21 cellular contexts compared by ENCODE assay signal in the genomic region with DNA sequence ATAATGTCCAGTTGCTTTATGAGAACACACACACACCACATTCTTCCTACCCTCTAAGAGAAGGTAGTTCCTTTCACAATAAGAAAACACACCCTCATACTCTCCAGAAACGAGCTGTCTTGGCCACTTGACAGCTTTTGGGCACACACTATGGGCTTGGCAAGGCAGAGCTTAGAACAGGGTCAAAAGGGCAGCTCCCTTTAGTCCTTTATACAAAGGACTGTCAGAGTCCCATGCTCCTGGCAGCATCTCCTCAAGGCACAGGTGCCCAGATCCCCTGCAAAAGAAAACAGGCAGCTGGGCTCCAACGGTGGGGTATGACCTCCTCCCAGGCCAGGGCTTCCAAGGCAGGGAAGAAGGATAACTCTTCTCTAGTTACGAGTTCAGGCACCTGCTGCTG. TPM values are rescaled to one million over a fixed set of nuclear protein-coding genes. Genes with fewer than 3 reads are reported as not detected.
DNase-seq lines count a peak whose midpoint lies in the region; ATAC-seq, FAIRE-seq and TF ChIP-seq lines count a peak whose summit lies in the region.
"Had no signal": no experiment of that assay in that cellular context is flagged by ENCODE, and none has a peak within 500 bp of the region (broad histone marks: within the 10 kb centered on the region; RNA-seq: fewer than 3 reads in every experiment).

No MANE protein-coding gene starts in this region.

- TF ChIP-seq EP300 in HepG2 (IDR thresholded peaks at IDR 0.05; ENCODE audit: low read depth in 2 of 2, low read length in 2 of 2): no peak
- TF ChIP-seq EP300 in HepG2 (CRISPR knock-in tag; IDR thresholded peaks at IDR 0.05; ENCODE audit: borderline replicate concordance): no peak

- TF ChIP-seq CTCF in liver (IDR thresholded peaks at IDR 0.05; ENCODE audit: low read depth, low read length, missing input control) (no peak), HepG2 (CRISPR knock-in tag; IDR thresholded peaks at IDR 0.05) (no peak)

- peaks cover 5 to 46% (median 37%) of the 10 kb centered on the region in 4 donors for H3K36me3 ChIP-seq in liver (ENCODE audit: control insufficient read depth in 4 of 4, insufficient read depth in 3 of 4, low read depth in 1 of 4, low read length in 3 of 4)
- peaks cover 16 to 59% of the 10 kb centered on the region in 2 experiments for H3K36me3 ChIP-seq in HepG2 (replicated peaks in 1 of 2; ENCODE audit: control insufficient read depth in 1 of 2, insufficient read depth in 2 of 2, low read length in 2 of 2)

- H3K27ac ChIP-seq in liver (ENCODE audit: low read depth in 1 of 2, low read length in 2 of 2) (no peak overlapping the region), HepG2 (ENCODE audit: extremely low read length, insufficient read depth, low read length) (no peak overlapping the region), caudate nucleus (ENCODE audit: low read depth, low read length) (peak overlapping the region; percentile 55)
- H3K27ac ChIP-seq: body of pancreas, uterus had no signal

- DNase-seq in HepG2 (ENCODE audit: low spot score): no peak
- DNase-seq in caudate nucleus (lab: John Stamatoyannopoulos, UW): peak in 8 of 61 donors; percentile 2 to 11 (median 4)
- peak; percentile 26 for DNase-seq in midbrain (lab: John Stamatoyannopoulos, UW)
- DNase-seq in stimulated activated naive CD4-positive, alpha-beta T cell (lab: John Stamatoyannopoulos, UW): no peak
- no peak for DNase-seq in cerebellum (ENCODE audit: low spot score)
- DNase-seq in RKO (ENCODE audit: low spot score): no peak
- DNase-seq: activated CD4-positive, CD25-positive, alpha-beta regulatory T cell treated with anti-CD3 and anti-CD28 coated beads, Interleukin-2, amount 50 U/mL, for 72 hours; CD4-positive, alpha-beta T cell; effector memory CD4-positive, alpha-beta T cell; EL; GOT3; NCI-H1694 treated with DMSO at 0.1 percent for 48 hours; NCI-H226; NCI-H82; T-helper 17 cell; uterus had no signal

- intact Hi-C loops in HepG2 (cut with micrococcal nuclease; ENCODE audit: unreplicated experiment): no loop called here

- TF ChIP-seq POLR2A in HepG2 (IDR thresholded peaks at IDR 0.05; ENCODE audit: insufficient read depth in 1 of 2, low read depth in 2 of 2, low read length in 2 of 2): no peak

- H3K27me3 ChIP-seq in liver (ENCODE audit: control insufficient read depth in 4 of 4, insufficient read depth in 4 of 4, low read length in 3 of 4): no peaks in the 10 kb centered on the region
- H3K27me3 ChIP-seq in HepG2 (ENCODE audit: control insufficient read depth in 1 of 2, insufficient read depth in 2 of 2, low read length in 2 of 2): no peaks in the 10 kb centered on the region; a peak in 1 of 5 replicates
- H3K27me3 ChIP-seq: body of pancreas, uterus had no signal

- POLR2A ChIA-PET in HepG2 (lab: Yijun Ruan, JAX): no interaction called here

- H3K9ac ChIP-seq in liver (ENCODE audit: low read depth in 1 of 2, low read length in 2 of 2) (no peak overlapping the region), HepG2 (ENCODE audit: insufficient read depth, low read depth, low read length) (no peak overlapping the region)

- no peak overlapping the region for H2AFZ ChIP-seq in HepG2 (ENCODE audit: low read length)

- H3K4me2 ChIP-seq in HepG2 (ENCODE audit: low read depth, low read length): no peak overlapping the region

- H3K4me1 ChIP-seq in liver (ENCODE audit: control insufficient read depth in 4 of 4, insufficient read depth in 4 of 4, low read length in 3 of 4): peaks cover 0 to 9% (median 5%) of the 10 kb centered on the region in 4 donors
- peaks cover 8% of the 10 kb centered on the region for H3K4me1 ChIP-seq in HepG2 (ENCODE audit: insufficient read depth, low read length)
- H3K4me1 ChIP-seq: uterus had no signal

- H4K20me1 ChIP-seq in HepG2 (ENCODE audit: insufficient read depth, low read length): no peaks in the 10 kb centered on the region

- TF ChIP-seq RAD21 in liver (IDR thresholded peaks at IDR 0.05) (no peak), HepG2 (CRISPR knock-in tag; IDR thresholded peaks at IDR 0.05) (no peak)

- no TSS peak for BruUV-seq in HepG2 (replicated peaks; lab: Mats Ljungman, UMichigan)

- WGBS in liver: 48% methylated on average over 3 of the region's 3 CpGs
- 81% methylated on average over 3 of the region's 3 CpGs for WGBS in HepG2 (ENCODE audit: low lambda C conversion rate)

- no peak for ATAC-seq in HepG2
- ATAC-seq: body of pancreas, GM12878, SK-N-SH treated with all-trans-retinoic acid at 6 μM for 48 hours, T-helper 17 cell had no signal

- in situ Hi-C loops in HepG2 (cut with HindIII; ENCODE audit: extremely low pct_ligation_motif_present, low pct_unique_long_range_greater_than_20kb): no loop called here

- H3K79me2 ChIP-seq in HepG2 (ENCODE audit: insufficient read depth, low read length): peaks cover 8% of the 10 kb centered on the region

- CTCF ChIA-PET in HepG2 (lab: Yijun Ruan, JAX; ENCODE audit: low intra/inter-chr PET ratio, low total read pairs): no interaction called here

- H3K9me3 ChIP-seq in liver (ENCODE audit: control insufficient read depth in 4 of 4, low read length in 3 of 4): no peaks in the 10 kb centered on the region
- no peaks in the 10 kb centered on the region for H3K9me3 ChIP-seq in HepG2 (ENCODE audit: low read length)
- H3K9me3 ChIP-seq: body of pancreas, uterus had no signal

- no peak overlapping the region for H3K4me3 ChIP-seq in liver (ENCODE audit: low read depth in 1 of 3, low read length in 3 of 3)
- H3K4me3 ChIP-seq in HepG2 (replicated peaks in 1 of 3; ENCODE audit: insufficient read depth in 1 of 3, low read depth in 2 of 3, low read length in 3 of 3): no peak overlapping the region
- H3K4me3 ChIP-seq: body of pancreas, GM12878, uterus had no signal

- no peak for FAIRE-seq in HepG2 (lab: Jason Lieb, UNC)
- FAIRE-seq: GM12878, keratinocyte had no signal

TF ChIP-seq in liver, 16 proteins besides CTCF, POLR2A, EP300 and RAD21:
- no peak for TF ChIP-seq TAF1 (conservative IDR thresholded peaks at IDR 0.05)
- TF ChIP-seq HNF4A (conservative IDR thresholded peaks at IDR 0.05): peak; percentile 48 to 75
- TF ChIP-seq RXRA (IDR thresholded peaks at IDR 0.05): peak in 1 of 2 donors; percentile 27
- peak; percentile 10 for TF ChIP-seq SP1 (IDR thresholded peaks at IDR 0.05)

RNA-seq across cellular contexts. Expression of a gene that starts 4.9 kb away (rescaled TPM):
- total RNA-seq in liver (10 to 100 TPM in 1 of 2 donors, 1 to 10 TPM in 1; 8.9 to 12.7 TPM), HepG2 (2016; rRNA removed; fragmentation: Illumina TruSeq; extraction: Trizol) (32.6 and 49.5 TPM in 2 replicates), cerebellum (22.0 TPM)
- polyA plus RNA-seq in liver (10 to 100 TPM; 12.1 to 34.7 TPM), HepG2 (2011; rRNA removed) (13.8 and 17.8 TPM in 2 replicates)
- total RNA-seq in HepG2 (2016; cell fraction: cytosol; rRNA removed; fragmentation: Illumina TruSeq; extraction: Trizol; ENCODE audit: low read depth): 4.4 and 4.6 TPM in 2 replicates
- total RNA-seq in HepG2 (2016; cell fraction: insoluble cytoplasmic fraction; rRNA removed; fragmentation: Illumina TruSeq; extraction: Trizol): 36.8 and 55.7 TPM in 2 replicates
- 13.9 and 16.0 TPM in 2 replicates for total RNA-seq in HepG2 (2016; cell fraction: membrane; rRNA removed; fragmentation: Illumina TruSeq; extraction: Trizol)
- total RNA-seq in HepG2 (2016; cell fraction: nucleus; rRNA removed; fragmentation: Illumina TruSeq; extraction: Trizol): 12.6 and 14.8 TPM in 2 replicates
- 6.0 and 13.6 TPM in 2 replicates for polyA plus RNA-seq in HepG2 (2011; cell fraction: cytosol; rRNA removed)
- 1.4 and 3.4 TPM in 2 replicates for polyA plus RNA-seq in HepG2 (2011; cell fraction: nucleus; rRNA removed)
- 16.6 and 20.8 TPM in 2 replicates for polyA plus RNA-seq in HepG2 (2012)
- 5.1 and 6.1 TPM in 2 replicates for polyA plus RNA-seq in HepG2 (2016; cell fraction: cytosol; fragmentation: Illumina TruSeq; extraction: Trizol; ENCODE audit: low read depth)
- 42.1 and 46.1 TPM in 2 replicates for polyA plus RNA-seq in HepG2 (2016; cell fraction: insoluble cytoplasmic fraction; fragmentation: Illumina TruSeq; extraction: Trizol; ENCODE audit: low read depth)
- 11.1 and 12.2 TPM in 2 replicates for polyA plus RNA-seq in HepG2 (2016; cell fraction: membrane; fragmentation: Illumina TruSeq; extraction: Trizol; ENCODE audit: low read depth)
- 20.0 and 21.2 TPM in 2 replicates for polyA plus RNA-seq in HepG2 (2016; cell fraction: nucleus; fragmentation: Illumina TruSeq; extraction: Trizol; ENCODE audit: insufficient read depth, low read depth)
- polyA minus RNA-seq in HepG2 (2011; rRNA and poly(A)+ RNA removed; ENCODE audit: low replicate concordance): 2.4 and 4.3 TPM in 2 replicates
- 8.7 and 10.6 TPM in 2 replicates for polyA minus RNA-seq in HepG2 (2011; cell fraction: cytosol; rRNA and poly(A)+ RNA removed)
- polyA minus RNA-seq in HepG2 (2011; cell fraction: nucleus; rRNA and poly(A)+ RNA removed): 9.5 and 12.7 TPM in 2 replicates
